In genomic region chr16:18382696-18383095, GRCh38 we compare ENCODE assay signal across 3 cellular contexts. TPM values are rescaled to one million over a fixed set of nuclear protein-coding genes. Genes with fewer than 3 reads are reported as not detected.
"Had no signal": no experiment of that assay in that cellular context is flagged by ENCODE, and none has a peak within 500 bp of the region (broad histone marks: within the 10 kb centered on the region; RNA-seq: fewer than 3 reads in every experiment).

No MANE protein-coding gene starts in this region.

RNA-seq across cellular contexts. Expression of gene NPIPA8, which starts 46.2 kb away (rescaled TPM):
- total RNA-seq: dermis microvascular lymphatic vessel endothelial cell, glomerular endothelial cell, mononuclear cell had no signal
